8 cellular contexts compared by ENCODE assay signal in genomic region chr5:37248387-37248969, GRCh38. TPM values are rescaled to one million over a fixed set of nuclear protein-coding genes. Genes with fewer than 3 reads are reported as not detected.
A peak's percentile ranks its signal among the peaks of the same experiment; 100 is the strongest.
DNase-seq lines count a peak whose midpoint lies in the region; ATAC-seq and TF ChIP-seq lines count a peak whose summit lies in the region.

No MANE protein-coding gene starts in this region.

- no peaks in the 10 kb centered on the region for H3K27me3 Mint-ChIP-seq in activated naive CD8-positive, alpha-beta T cell treated with anti-CD3 and anti-CD28 coated beads, Interleukin-2, amount 50 U/mL, for 24 hours

- TF ChIP-seq CTCF in C4-2B (conservative IDR thresholded peaks at IDR 0.05) (no peak), kidney epithelial cell (IDR thresholded peaks at IDR 0.05; ENCODE audit: insufficient read depth, low read length, poor library complexity, severe bottlenecking) (no peak)

- H3K4me1 Mint-ChIP-seq in activated naive CD8-positive, alpha-beta T cell treated with anti-CD3 and anti-CD28 coated beads, Interleukin-2, amount 50 U/mL, for 24 hours, result peaks cover 12% of the 10 kb centered on the region

- no peaks in the 10 kb centered on the region for H3K9me3 Mint-ChIP-seq in activated naive CD8-positive, alpha-beta T cell treated with anti-CD3 and anti-CD28 coated beads, Interleukin-2, amount 50 U/mL, for 24 hours

- H3K27ac ChIP-seq in C4-2B, result peak overlapping the region; percentile 73
- H3K27ac ChIP-seq in substantia nigra (ENCODE audit: low read depth, low read length, poor library complexity, severe bottlenecking), result peak overlapping the region; percentile 85

- H3K27ac Mint-ChIP-seq in activated naive CD8-positive, alpha-beta T cell treated with anti-CD3 and anti-CD28 coated beads, Interleukin-2, amount 50 U/mL, for 24 hours, result peak overlapping the region; percentile 62

- H3K36me3 ChIP-seq in kidney epithelial cell (ENCODE audit: control insufficient read depth, insufficient read depth, low read length), result no peaks in the 10 kb centered on the region

- H3K27me3 ChIP-seq in kidney epithelial cell (ENCODE audit: control insufficient read depth, insufficient read depth, low read length), result no peaks in the 10 kb centered on the region

- no peaks in the 10 kb centered on the region for H3K36me3 Mint-ChIP-seq in activated naive CD8-positive, alpha-beta T cell treated with anti-CD3 and anti-CD28 coated beads, Interleukin-2, amount 50 U/mL, for 24 hours (ENCODE audit: low read depth)

- peak overlapping the region; percentile 95 for H3K4me3 ChIP-seq in kidney epithelial cell (ENCODE audit: low read depth, low read length)

- peak overlapping the region; percentile 77 for H3K4me3 Mint-ChIP-seq in activated naive CD8-positive, alpha-beta T cell treated with anti-CD3 and anti-CD28 coated beads, Interleukin-2, amount 50 U/mL, for 24 hours

- ATAC-seq in activated naive CD8-positive, alpha-beta T cell treated with anti-CD3 and anti-CD28 coated beads, Interleukin-2, amount 50 U/mL, for 24 hours, result no peak
- no peak for ATAC-seq in GM18870 (IDR thresholded peaks at IDR 0.05; ENCODE audit: unreplicated experiment)

- DNase-seq in HT1080 (ENCODE audit: low read depth) (peak; percentile 15), kidney epithelial cell (ENCODE audit: low read depth) (no peak), substantia nigra (lab: John Stamatoyannopoulos, UW) (peak in 3 of 49 donors; percentile 1 to 12 (median 1)), HuH-7 (ENCODE audit: low spot score) (no peak), SIG-M5 treated with dmso at 0.1 percent for 504 hours (lab: John Stamatoyannopoulos, UW; ENCODE audit: unreplicated experiment) (no peak)
- DNase-seq in activated naive CD8-positive, alpha-beta T cell treated with anti-CD3 and anti-CD28 coated beads, Interleukin-2, amount 50 U/mL, for 24 hours, result peak; percentile 8

RNA-seq across cellular contexts. Expression of gene CPLANE1, which starts 0.7 kb away (rescaled TPM):
- 4.8 and 6.5 TPM in 2 replicates for total RNA-seq in HT1080 (2014; rRNA removed; shearing (Covaris generic))
- polyA plus RNA-seq in HT1080 (2015; cell fraction: cytosol; rRNA removed), result 3.3 and 4.2 TPM in 2 replicates
- polyA plus RNA-seq in HT1080 (2015; cell fraction: nucleus; rRNA removed), result 11.4 and 12.0 TPM in 2 replicates
- total RNA-seq in kidney epithelial cell, result 14.0 and 19.6 TPM in 2 replicates

Comparison
In these comparisons a context has a peak if more than half of its experiments do, and no peak if none do; other contexts are left out.
1. DNase-seq: peak in HT1080 (single experiment) and activated naive CD8-positive, alpha-beta T cell treated with anti-CD3 and anti-CD28 coated beads, Interleukin-2, amount 50 U/mL, for 24 hours (single experiment); none in kidney epithelial cell (single experiment), HuH-7 (single experiment) and SIG-M5 treated with dmso at 0.1 percent for 504 hours (single experiment).